ENCODE assay signal across 12 cellular contexts in the genomic region with DNA sequence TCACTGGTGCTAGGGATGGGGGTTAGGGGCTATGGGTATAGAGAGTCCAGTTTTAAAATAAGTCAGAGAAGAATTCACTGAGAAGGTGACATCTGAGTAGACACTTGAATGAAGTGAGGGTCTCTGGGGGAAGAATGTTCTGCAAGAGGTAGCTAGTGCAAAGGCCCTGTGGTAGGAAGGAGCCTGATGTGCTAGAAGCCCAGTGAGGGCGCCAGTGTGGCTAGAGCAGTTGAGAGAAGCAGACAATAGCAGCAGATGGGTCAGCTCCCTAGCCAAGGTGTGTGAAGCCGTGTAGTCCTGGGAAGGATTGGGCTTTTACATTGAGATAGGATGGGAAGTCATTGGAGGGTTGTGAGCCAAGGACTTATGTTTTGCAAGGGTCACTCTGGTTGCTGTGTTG.
DNase-seq lines count a peak whose midpoint lies in the region; ATAC-seq and TF ChIP-seq lines count a peak whose summit lies in the region.
"Had no signal": no experiment of that assay in that cellular context is flagged by ENCODE, and none has a peak within 500 bp of the region (broad histone marks: within the 10 kb centered on the region; RNA-seq: fewer than 3 reads in every experiment).

No MANE protein-coding gene starts in this region.

- intact Hi-C loops in posterior cingulate gyrus (cut with DNase I), result no loop called here
- intact Hi-C loops in naive thymus-derived CD4-positive, alpha-beta T cell (cut with micrococcal nuclease), result no loop called here

- DNase-seq in G401 (ENCODE audit: low spot score), result peak; percentile 25
- no peak for DNase-seq in caudate nucleus (lab: John Stamatoyannopoulos, UW)
- no peak for DNase-seq in memory B cell (ENCODE audit: low spot score in 2 of 2)
- no peak for DNase-seq in posterior cingulate gyrus
- no peak for DNase-seq in naive thymus-derived CD4-positive, alpha-beta T cell
- DNase-seq in NCI-H345 (lab: John Stamatoyannopoulos, UW), result no peak
- DNase-seq in NCI-H2171 treated with DMSO at 0.1 percent for 48 hours (lab: John Stamatoyannopoulos, UW), result no peak
- DNase-seq: DMS53, IMR-90, KG1 had no signal

- no peaks in the 10 kb centered on the region for H3K9me3 Mint-ChIP-seq in memory B cell
- peaks cover 0 to 10% (median 0%) of the 10 kb centered on the region in 11 donors for H3K9me3 Mint-ChIP-seq in naive thymus-derived CD4-positive, alpha-beta T cell

- no peaks in the 10 kb centered on the region for H3K27me3 ChIP-seq in naive thymus-derived CD4-positive, alpha-beta T cell (ENCODE audit: control insufficient read depth in 2 of 2, insufficient read depth in 2 of 2, low read length in 2 of 2)

- no peak overlapping the region for H3K4me3 Mint-ChIP-seq in memory B cell
- H3K4me3 Mint-ChIP-seq in naive thymus-derived CD4-positive, alpha-beta T cell, result no peak overlapping the region

- H3K4me1 ChIP-seq in HEK293 (ENCODE audit: control insufficient read depth, insufficient read depth, low read length), result no peaks in the 10 kb centered on the region
- no peaks in the 10 kb centered on the region for H3K4me1 ChIP-seq in naive thymus-derived CD4-positive, alpha-beta T cell (ENCODE audit: control insufficient read depth in 2 of 2, insufficient read depth in 2 of 2, low read length in 2 of 2)

- H3K36me3 Mint-ChIP-seq in memory B cell, result peaks cover 15% of the 10 kb centered on the region
- peaks cover 0 to 18% (median 0%) of the 10 kb centered on the region in 5 donors for H3K36me3 Mint-ChIP-seq in naive thymus-derived CD4-positive, alpha-beta T cell

- H3K9me3 ChIP-seq in HEK293 (ENCODE audit: control insufficient read depth, insufficient read depth, low read depth, low read length), result no peaks in the 10 kb centered on the region
- no peaks in the 10 kb centered on the region for H3K9me3 ChIP-seq in naive thymus-derived CD4-positive, alpha-beta T cell (ENCODE audit: control insufficient read depth in 2 of 3, low read length in 3 of 3)

- no peaks in the 10 kb centered on the region for H3K27me3 Mint-ChIP-seq in memory B cell
- peaks cover 0 to 4% (median 0%) of the 10 kb centered on the region in 5 donors for H3K27me3 Mint-ChIP-seq in naive thymus-derived CD4-positive, alpha-beta T cell

- H3K36me3 ChIP-seq in HEK293 (ENCODE audit: control insufficient read depth in 2 of 2, insufficient read depth in 1 of 2, low read length in 2 of 2), result no peaks in the 10 kb centered on the region
- H3K36me3 ChIP-seq in naive thymus-derived CD4-positive, alpha-beta T cell (ENCODE audit: control insufficient read depth in 2 of 3, insufficient read depth in 3 of 3, low read length in 3 of 3), result no peaks in the 10 kb centered on the region

- H3K4me1 Mint-ChIP-seq in memory B cell, result no peaks in the 10 kb centered on the region
- peaks cover 0 to 7% (median 0%) of the 10 kb centered on the region in 7 donors for H3K4me1 Mint-ChIP-seq in naive thymus-derived CD4-positive, alpha-beta T cell

- TF ChIP-seq CTCF in HEK293 (tag by site-specific recombination; IDR thresholded peaks at IDR 0.05), result no peak

- CTCF ChIA-PET in HEK293 (lab: Yijun Ruan, JAX), result no interaction called here
- CTCF ChIA-PET in naive thymus-derived CD4-positive, alpha-beta T cell (lab: Charles Lee), result interaction anchor here (1.0 kb wide), 1 partner anchor 15 kb away, joined by 3 read pairs; no protein-coding TSS in a partner anchor

- peak overlapping the region; percentile 3 for H3K27ac Mint-ChIP-seq in memory B cell
- H3K27ac Mint-ChIP-seq in naive thymus-derived CD4-positive, alpha-beta T cell, result peak overlapping the region in 2 of 9 donors; percentile 13 to 54

- H3K4me3 ChIP-seq in HEK293 (ENCODE audit: low read depth, low read length), result no peak overlapping the region
- no peak overlapping the region for H3K4me3 ChIP-seq in naive thymus-derived CD4-positive, alpha-beta T cell (ENCODE audit: low read length)
- H3K4me3 ChIP-seq: GM12878 had no signal

- in situ Hi-C loops in G401 (cut with HindIII; ENCODE audit: low sequenced_read_pairs), result no loop called here

- no peak for ATAC-seq in memory B cell (ENCODE audit: low read depth)
- no peak for ATAC-seq in naive thymus-derived CD4-positive, alpha-beta T cell
- ATAC-seq: GM12878 had no signal

- no peak overlapping the region for H3K27ac ChIP-seq in HEK293 (ENCODE audit: extremely low read depth, low read depth, low read length)
- H3K27ac ChIP-seq in caudate nucleus (ENCODE audit: low read depth, low read length), result peak overlapping the region; percentile 86
- H3K27ac ChIP-seq in naive thymus-derived CD4-positive, alpha-beta T cell (ENCODE audit: low read depth, low read length), result no peak overlapping the region

- POLR2A ChIA-PET in HEK293 (lab: Yijun Ruan, JAX), result no interaction called here
- POLR2A ChIA-PET in naive thymus-derived CD4-positive, alpha-beta T cell (lab: Charles Lee), result interaction anchor here (1.0 to 1.5 kb wide), 2 partner anchors 16 to 27 kb away, joined by 3 to 4 read pairs; no protein-coding TSS in a partner anchor

TF ChIP-seq in HEK293, 187 proteins besides CTCF, POLR2A, EP300 and RAD21:
- no peak for TF ChIP-seq ZNF843 (tag by site-specific recombination; IDR thresholded peaks at IDR 0.05)
- TF ChIP-seq ZNF623 (tag by site-specific recombination; IDR thresholded peaks at IDR 0.05), result peak; percentile 75
